Comparison of ENCODE assay signal across 8 cellular contexts in genomic region chr12:119682635-119683340, GRCh38. TPM values are rescaled to one million over a fixed set of nuclear protein-coding genes. Genes with fewer than 3 reads are reported as not detected.
DNase-seq lines count a peak whose midpoint lies in the region; ATAC-seq and TF ChIP-seq lines count a peak whose summit lies in the region.

No MANE protein-coding gene starts in this region.

- CTCF ChIA-PET in naive thymus-derived CD4-positive, alpha-beta T cell (lab: Charles Lee) = interaction anchor here (0.6 kb wide), 1 partner anchor 1275 kb away, joined by 3 read pairs; no protein-coding TSS in a partner anchor

- ATAC-seq in HG02938 (IDR thresholded peaks at IDR 0.05; ENCODE audit: unreplicated experiment) = peak; percentile 44
- peak; percentile 56 for ATAC-seq in naive thymus-derived CD4-positive, alpha-beta T cell

- H3K27me3 ChIP-seq in DOHH2 (ENCODE audit: control insufficient read depth, low read length) (no peaks in the 10 kb centered on the region), WERI-Rb-1 (ENCODE audit: insufficient read depth, low read depth, severe bottlenecking) (no peaks in the 10 kb centered on the region), H7 (ENCODE audit: control insufficient read depth, insufficient read depth, low read length) (no peaks in the 10 kb centered on the region)
- no peaks in the 10 kb centered on the region for H3K27me3 ChIP-seq in naive thymus-derived CD4-positive, alpha-beta T cell (ENCODE audit: control insufficient read depth in 2 of 2, insufficient read depth in 2 of 2, low read length in 2 of 2)

- no peaks in the 10 kb centered on the region for H3K27me3 Mint-ChIP-seq in naive thymus-derived CD4-positive, alpha-beta T cell

- TF ChIP-seq CTCF in DOHH2 (IDR thresholded peaks at IDR 0.05; ENCODE audit: low read depth, low read length, poor library complexity, severe bottlenecking) (no peak), WERI-Rb-1 (IDR thresholded peaks at IDR 0.05; ENCODE audit: low read depth, low read length) (no peak)

- H3K4me1 ChIP-seq in DOHH2 (ENCODE audit: control insufficient read depth, low read length) = peaks cover 34% of the 10 kb centered on the region
- no peaks in the 10 kb centered on the region for H3K4me1 ChIP-seq in naive thymus-derived CD4-positive, alpha-beta T cell (ENCODE audit: control insufficient read depth in 2 of 2, insufficient read depth in 2 of 2, low read length in 2 of 2)

- intact Hi-C loops in naive thymus-derived CD4-positive, alpha-beta T cell (cut with micrococcal nuclease) = loop anchor here in 1 of 2 donors (5.0 kb wide), 1 partner anchor 515 kb away; no protein-coding TSS in a partner anchor

- H3K36me3 ChIP-seq in DOHH2 (ENCODE audit: control insufficient read depth, low read length) = peaks cover 77% of the 10 kb centered on the region
- peaks cover 61% of the 10 kb centered on the region for H3K36me3 ChIP-seq in WERI-Rb-1
- H3K36me3 ChIP-seq in naive thymus-derived CD4-positive, alpha-beta T cell (ENCODE audit: control insufficient read depth in 2 of 3, insufficient read depth in 3 of 3, low read length in 3 of 3) = peaks cover 4 to 44% (median 14%) of the 10 kb centered on the region in 3 experiments
- peaks cover 25% of the 10 kb centered on the region for H3K36me3 ChIP-seq in H7 (replicated peaks; ENCODE audit: control insufficient read depth, insufficient read depth, low read length)

- POLR2A ChIA-PET in naive thymus-derived CD4-positive, alpha-beta T cell (lab: Charles Lee) = no interaction called here

- peaks cover 3 to 38% (median 16%) of the 10 kb centered on the region in 5 donors for H3K36me3 Mint-ChIP-seq in naive thymus-derived CD4-positive, alpha-beta T cell

- no peaks in the 10 kb centered on the region for H3K9me2 ChIP-seq in DOHH2 (replicated peaks; ENCODE audit: control insufficient read depth, low read length)

- H3K4me2 ChIP-seq in DOHH2 (ENCODE audit: low read length) = peak overlapping the region; percentile 64

- H3K9me3 Mint-ChIP-seq in naive thymus-derived CD4-positive, alpha-beta T cell = no peaks in the 10 kb centered on the region

- H4K20me1 ChIP-seq in DOHH2 (ENCODE audit: control insufficient read depth, insufficient read depth, low read depth, low read length) = no peaks in the 10 kb centered on the region

- DNase-seq in WERI-Rb-1 (peak; percentile 63), H7 (no peak), NCI-H446 (lab: John Stamatoyannopoulos, UW) (no peak), NCI-H510A treated with DMSO at 0.1 percent for 48 hours (lab: John Stamatoyannopoulos, UW) (no peak)
- no peak for DNase-seq in naive thymus-derived CD4-positive, alpha-beta T cell
- DNase-seq in activated CD4-positive, alpha-beta T cell treated with anti-CD3 and anti-CD28 coated beads for 1 hour = no peak

- no peaks in the 10 kb centered on the region for H3K79me2 ChIP-seq in DOHH2 (ENCODE audit: control insufficient read depth, low read length)

- H3K9me3 ChIP-seq in DOHH2 (ENCODE audit: control insufficient read depth, insufficient read depth, low read length) (no peaks in the 10 kb centered on the region), WERI-Rb-1 (ENCODE audit: severe bottlenecking) (no peaks in the 10 kb centered on the region)
- no peaks in the 10 kb centered on the region for H3K9me3 ChIP-seq in naive thymus-derived CD4-positive, alpha-beta T cell (ENCODE audit: control insufficient read depth in 2 of 3, low read length in 3 of 3)

- H3K27ac Mint-ChIP-seq in naive thymus-derived CD4-positive, alpha-beta T cell = peak overlapping the region in 8 of 9 donors; percentile 49 to 89 (median 80)

- peak overlapping the region; percentile 81 for H3K27ac ChIP-seq in DOHH2 (ENCODE audit: low read depth, low read length)
- H3K27ac ChIP-seq in WERI-Rb-1 = peak overlapping the region; percentile 27; the same call in 1 of the 2 replicates
- H3K27ac ChIP-seq in naive thymus-derived CD4-positive, alpha-beta T cell (ENCODE audit: low read depth, low read length) = no peak overlapping the region

- H3K4me1 Mint-ChIP-seq in naive thymus-derived CD4-positive, alpha-beta T cell = peaks cover 0 to 21% (median 6%) of the 10 kb centered on the region in 7 donors

- peak overlapping the region; percentile 41 for H3K4me3 ChIP-seq in DOHH2 (ENCODE audit: low read length)
- no peak overlapping the region for H3K4me3 ChIP-seq in WERI-Rb-1 (ENCODE audit: low read depth, low read length)
- no peak overlapping the region for H3K4me3 ChIP-seq in naive thymus-derived CD4-positive, alpha-beta T cell (ENCODE audit: low read length)
- no peak overlapping the region for H3K4me3 ChIP-seq in H7 (ENCODE audit: insufficient read depth, low read depth, low read length)

- H3K4me3 Mint-ChIP-seq in naive thymus-derived CD4-positive, alpha-beta T cell = peak overlapping the region in 1 of 10 donors; percentile 56

- peaks cover 18% of the 10 kb centered on the region for H3F3A ChIP-seq in DOHH2 (ENCODE audit: control insufficient read depth, insufficient read depth)

RNA-seq across cellular contexts. Expression of gene PRKAB1, which starts 14.9 kb away (rescaled TPM):
- 10 to 100 TPM; 23.5 to 48.7 (median 43.3) TPM for total RNA-seq in naive thymus-derived CD4-positive, alpha-beta T cell
- polyA plus RNA-seq in naive thymus-derived CD4-positive, alpha-beta T cell = 10 to 100 TPM; 35.9 to 54.7 TPM
- 22.4 and 26.6 TPM in 2 replicates for total RNA-seq in H7 (2014; rRNA removed; shearing (Covaris generic))
